14 cellular contexts compared by ENCODE assay signal in genomic region chr11:73312036-73312435, GRCh38. TPM values are rescaled to one million over a fixed set of nuclear protein-coding genes. Genes with fewer than 3 reads are reported as not detected.
DNase-seq lines count a peak whose midpoint lies in the region; ATAC-seq and TF ChIP-seq lines count a peak whose summit lies in the region.
"Had no signal": no experiment of that assay in that cellular context is flagged by ENCODE, and none has a peak within 500 bp of the region (broad histone marks: within the 10 kb centered on the region; RNA-seq: fewer than 3 reads in every experiment).

No MANE protein-coding gene starts in this region.

- no peaks in the 10 kb centered on the region for H3K9me2 ChIP-seq in GM23248 (ENCODE audit: insufficient read depth)

- H3K36me3 ChIP-seq in GM23248 (ENCODE audit: low read depth) (no peaks in the 10 kb centered on the region), lung (ENCODE audit: control insufficient read depth in 2 of 2, insufficient read depth in 2 of 2, low read length in 2 of 2) (no peaks in the 10 kb centered on the region)
- H3K36me3 ChIP-seq: pancreas had no signal

- H3K4me3 Mint-ChIP-seq in chondrocyte (ENCODE audit: unreplicated experiment): peak overlapping the region; percentile 86
- H3K4me3 Mint-ChIP-seq in stimulated activated naive B cell treated with anti-CD40 and anti-IgM and Interleukin-4, amounts not matched to agents 10 μg/mL and 1 μg/mL and 100 μg/mL, for 72 hours: peak overlapping the region; percentile 74 to 77

- ATAC-seq in lung (ENCODE audit: insufficient read depth, low FRiP score) (no peak), HG02973 (IDR thresholded peaks at IDR 0.05; ENCODE audit: unreplicated experiment) (no peak)
- ATAC-seq in stimulated activated naive B cell treated with anti-CD40 and anti-IgM and Interleukin-4, amounts not matched to agents 10 μg/mL and 1 μg/mL and 100 μg/mL, for 72 hours (replicated peaks): no peak
- ATAC-seq: pancreas had no signal

- H3K79me2 ChIP-seq in GM23248 (ENCODE audit: insufficient read depth): peaks cover 78% of the 10 kb centered on the region

- H3K27ac ChIP-seq in GM23248 (peak overlapping the region; percentile 78), lung (ENCODE audit: low read depth in 1 of 2, low read length in 1 of 2) (peak overlapping the region; percentile 62 to 81)
- H3K27ac ChIP-seq: pancreas had no signal

- H3K27ac Mint-ChIP-seq in chondrocyte (ENCODE audit: unreplicated experiment): peak overlapping the region; percentile 94
- peak overlapping the region; percentile 16 for H3K27ac Mint-ChIP-seq in stimulated activated naive B cell treated with anti-CD40 and anti-IgM and Interleukin-4, amounts not matched to agents 10 μg/mL and 1 μg/mL and 100 μg/mL, for 72 hours

- DNase-seq in GM23248 (no peak), chondrocyte (ENCODE audit: low spot score) (no peak), lung (ENCODE audit: low spot score) (no peak), dedifferentiated amniotic fluid mesenchymal stem cell (ENCODE audit: extremely low spot score) (no peak), GM13977 (ENCODE audit: low spot score) (no peak)
- DNase-seq in stimulated activated naive B cell treated with anti-CD40 and anti-IgM and Interleukin-4, amounts not matched to agents 10 μg/mL and 1 μg/mL and 100 μg/mL, for 72 hours: no peak
- no peak for DNase-seq in stimulated activated CD4-positive, alpha-beta T cell treated with anti-CD3 and anti-CD28 coated beads, Interleukin-15, amount 100 ng/mL, for 24 hours
- DNase-seq: activated CD8-positive, alpha-beta memory T cell treated with anti-CD3 and anti-CD28 coated beads for 24 hours; MM.1S; NCI-H748 treated with DMSO at 0.1 percent for 48 hours; pancreas; SW 1271 had no signal

- TF ChIP-seq CTCF in chondrocyte (IDR thresholded peaks at IDR 0.05): no peak
- TF ChIP-seq CTCF in lung (IDR thresholded peaks at IDR 0.05; ENCODE audit: control extremely low read depth, extremely low read depth): no peak
- TF ChIP-seq CTCF in GM13977 (IDR thresholded peaks at IDR 0.05; ENCODE audit: extremely low read depth, insufficient read depth, missing control alignments): no peak

- H3K4me3 ChIP-seq in GM23248: peak overlapping the region; percentile 76
- H3K4me3 ChIP-seq in lung: peak overlapping the region; percentile 17

- peak overlapping the region; percentile 86 for H3K4me2 ChIP-seq in GM23248 (ENCODE audit: unreplicated experiment)

- H3K27me3 ChIP-seq in GM23248 (replicated peaks; ENCODE audit: insufficient read depth): no peaks in the 10 kb centered on the region
- no peaks in the 10 kb centered on the region for H3K27me3 ChIP-seq in lung (ENCODE audit: control insufficient read depth, insufficient read depth)
- H3K27me3 ChIP-seq: pancreas had no signal

- peaks cover 60% of the 10 kb centered on the region for H3K4me1 ChIP-seq in GM23248 (ENCODE audit: insufficient read depth)
- peaks cover 16 to 40% of the 10 kb centered on the region in 2 donors for H3K4me1 ChIP-seq in lung (ENCODE audit: control insufficient read depth in 2 of 2, insufficient read depth in 2 of 2, low read length in 2 of 2)

- peaks cover 77% of the 10 kb centered on the region for H3K4me1 Mint-ChIP-seq in chondrocyte (ENCODE audit: low read depth)
- peaks cover 53 to 78% of the 10 kb centered on the region in 2 donors for H3K4me1 Mint-ChIP-seq in stimulated activated naive B cell treated with anti-CD40 and anti-IgM and Interleukin-4, amounts not matched to agents 10 μg/mL and 1 μg/mL and 100 μg/mL, for 72 hours

- WGBS in GM23248 (ENCODE audit: low coverage in 1 of 2, low lambda C conversion rate in 2 of 2, missing lambda C conversion rate in 2 of 2), 2 experiments: 44 to 46% methylated on average over 2 of the region's 2 CpGs
- WGBS in lung, 2 donors: 58 to 60% methylated on average over 2 of the region's 2 CpGs

- no peak overlapping the region for H2AFZ ChIP-seq in GM23248

- H3K36me3 Mint-ChIP-seq in chondrocyte (ENCODE audit: low read depth): peaks cover 8% of the 10 kb centered on the region
- peaks cover 43 to 66% of the 10 kb centered on the region in 2 donors for H3K36me3 Mint-ChIP-seq in stimulated activated naive B cell treated with anti-CD40 and anti-IgM and Interleukin-4, amounts not matched to agents 10 μg/mL and 1 μg/mL and 100 μg/mL, for 72 hours

- H3K27me3 Mint-ChIP-seq in chondrocyte (ENCODE audit: low read depth): no peaks in the 10 kb centered on the region
- H3K27me3 Mint-ChIP-seq in stimulated activated naive B cell treated with anti-CD40 and anti-IgM and Interleukin-4, amounts not matched to agents 10 μg/mL and 1 μg/mL and 100 μg/mL, for 72 hours: no peaks in the 10 kb centered on the region

- H3K9me3 ChIP-seq in GM23248 (ENCODE audit: low read depth) (no peaks in the 10 kb centered on the region), lung (ENCODE audit: control insufficient read depth in 2 of 2, insufficient read depth in 1 of 2, low read length in 1 of 2) (no peaks in the 10 kb centered on the region)
- H3K9me3 ChIP-seq: pancreas had no signal

- H4K20me1 ChIP-seq in GM23248 (ENCODE audit: insufficient read depth): no peaks in the 10 kb centered on the region

- H3K9ac ChIP-seq in GM23248: peak overlapping the region; percentile 75

- H3K9me3 Mint-ChIP-seq in chondrocyte (ENCODE audit: low read depth): no peaks in the 10 kb centered on the region
- no peaks in the 10 kb centered on the region for H3K9me3 Mint-ChIP-seq in stimulated activated naive B cell treated with anti-CD40 and anti-IgM and Interleukin-4, amounts not matched to agents 10 μg/mL and 1 μg/mL and 100 μg/mL, for 72 hours

- peaks cover 12% of the 10 kb centered on the region for H3F3A ChIP-seq in GM23248 (ENCODE audit: insufficient read depth)

- in situ Hi-C loops in GM23248 (cut with MboI): no loop called here
- in situ Hi-C loops in GM13977 (cut with MboI; ENCODE audit: low pct_unique_long_range_greater_than_20kb, low sequenced_read_pairs, unreplicated experiment): no loop called here

RNA-seq across cellular contexts. Expression of gene ARHGEF17, which starts 4.0 kb away (rescaled TPM):
- 23.5 and 24.2 TPM in 2 replicates for total RNA-seq in GM23248 (2014; rRNA removed; shearing (Covaris generic))
- polyA plus RNA-seq in GM23248 (2016; fragmentation: Nextera tagmentation; extraction: Ambion mirVana): 15.3 and 16.5 TPM in 2 replicates
- 82.4 to 114 TPM (median 113 TPM) in 3 replicates for total RNA-seq in chondrocyte
- total RNA-seq in lung: 10 to 100 TPM; 67.6 to 74.6 TPM
- 10 to 100 TPM; 27.9 to 39.4 TPM for polyA plus RNA-seq in lung

RNA-seq across cellular contexts. Expression of gene P2RY6, which starts 39.9 kb away (rescaled TPM):
- 0.76 TPM in 1 of 2 replicates, not detected in the other for total RNA-seq in GM23248 (2014; rRNA removed; shearing (Covaris generic))
- polyA plus RNA-seq in GM23248 (2016; fragmentation: Nextera tagmentation; extraction: Ambion mirVana) (0.99 and 1.5 TPM in 2 replicates), lung (10 to 100 TPM in 1 of 2 donors, 1 to 10 TPM in 1; 3.0 to 13.0 TPM)
- total RNA-seq in chondrocyte (0.20 TPM in 1 of 3 replicates, not detected in the others), lung (1 to 10 TPM; 3.1 to 4.2 TPM)
- total RNA-seq: bronchial epithelial cell had no signal
